ENCODE assay signal across 27 cellular contexts in the genomic region with DNA sequence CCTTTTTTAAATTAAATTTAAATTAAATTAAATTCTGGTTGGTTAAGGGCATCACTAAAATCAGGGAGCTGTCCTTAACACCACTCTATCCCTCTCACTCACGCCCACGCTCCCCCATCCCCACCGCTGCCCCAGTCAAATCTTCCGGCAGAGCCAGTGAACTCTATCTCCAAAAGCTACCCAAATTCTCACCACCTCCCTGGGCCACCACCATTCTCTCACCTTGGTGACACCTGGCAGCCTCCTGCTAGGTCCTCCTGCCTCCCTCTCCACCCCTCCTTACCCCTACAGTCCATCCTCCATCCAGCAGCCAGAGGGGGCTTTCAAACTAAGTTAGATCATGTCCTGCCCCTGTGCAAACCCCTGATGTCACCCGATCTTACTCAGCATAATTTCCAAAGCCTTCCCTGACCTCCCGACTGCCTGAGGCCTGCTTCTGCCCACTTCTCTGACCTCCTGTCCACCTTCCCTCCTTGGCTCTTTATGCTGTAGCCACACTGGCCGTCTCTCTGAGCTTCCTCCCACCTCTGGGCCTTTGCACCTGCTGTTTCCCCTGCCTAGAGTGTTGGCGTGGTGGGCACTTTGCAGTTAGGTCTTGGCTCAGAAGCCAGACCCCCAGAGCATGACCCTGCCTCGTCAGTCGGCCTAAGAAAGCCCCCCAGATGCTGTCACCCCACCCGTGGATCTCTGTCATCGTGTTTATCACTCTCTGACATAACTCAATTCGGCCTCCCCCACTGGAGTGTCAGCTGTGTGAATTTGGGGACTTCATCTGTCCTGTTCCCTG. TPM values are rescaled to one million over a fixed set of nuclear protein-coding genes. Genes with fewer than 3 reads are reported as not detected.
A peak's percentile ranks its signal among the peaks of the same experiment; 100 is the strongest.
DNase-seq lines count a peak whose midpoint lies in the region; ATAC-seq and TF ChIP-seq lines count a peak whose summit lies in the region.
"Had no signal": no experiment of that assay in that cellular context is flagged by ENCODE, and none has a peak within 500 bp of the region (broad histone marks: within the 10 kb centered on the region; RNA-seq: fewer than 3 reads in every experiment).

No MANE protein-coding gene starts in this region.

- H3K27me3 Mint-ChIP-seq in stimulated activated naive CD8-positive, alpha-beta T cell treated with anti-CD3 and anti-CD28 coated beads, Interleukin-15, Interleukin-2, amounts not matched to agents 100 ng/mL and 50 ng/mL, for 24 hours, result peaks cover 7% of the 10 kb centered on the region
- peaks cover 15% of the 10 kb centered on the region for H3K27me3 Mint-ChIP-seq in stimulated activated naive CD8-positive, alpha-beta T cell treated with anti-CD3 and anti-CD28 coated beads, Interleukin-15, amount 100 ng/mL, for 72 hours
- H3K27me3 Mint-ChIP-seq in activated naive CD8-positive, alpha-beta T cell treated with anti-CD3 and anti-CD28 coated beads, Interleukin-2, amount 10 ng/mL, durations not matched to agents 7 days and 5 days, result peaks cover 4% of the 10 kb centered on the region
- peaks cover 9% of the 10 kb centered on the region for H3K27me3 Mint-ChIP-seq in nephron progenitor cell (ENCODE audit: low read depth, poor library complexity)

- no peak for DNase-seq in stimulated activated naive CD8-positive, alpha-beta T cell treated with anti-CD3 and anti-CD28 coated beads, Interleukin-15, amount 100 ng/mL, for 72 hours
- DNase-seq in activated naive CD8-positive, alpha-beta T cell treated with anti-CD3 and anti-CD28 coated beads, Interleukin-2, amount 10 ng/mL, durations not matched to agents 7 days and 5 days, result no peak
- DNase-seq in nephron progenitor cell (no peak), GOT3 (lab: John Stamatoyannopoulos, UW) (no peak), GM10266 (ENCODE audit: extremely low spot score) (no peak)
- DNase-seq: activated B cell treated with CpG ODN at 0.5 μM for 24 hours; adrenal gland; CD4-positive, CD25-positive, alpha-beta regulatory T cell; colonic mucosa; effector memory CD8-positive, alpha-beta T cell; EL; foreskin melanocyte; hippocampal formation; immature natural killer cell; left ventricle myocardium superior; NCI-H2081; NCI-H345; NCI-H82; SK-N-SH; stimulated activated CD4-positive, alpha-beta T cell treated with anti-CD3 and anti-CD28 coated beads, Interleukin-2, amount 100 ng/mL, for 48 hours had no signal

- TF ChIP-seq CTCF in nephron progenitor cell (IDR thresholded peaks at IDR 0.05) (no peak), GM10266 (IDR thresholded peaks at IDR 0.05; ENCODE audit: control insufficient read depth, insufficient read depth, low read depth, missing control alignments) (no peak)

- H3K36me3 Mint-ChIP-seq in stimulated activated naive CD8-positive, alpha-beta T cell treated with anti-CD3 and anti-CD28 coated beads, Interleukin-15, Interleukin-2, amounts not matched to agents 100 ng/mL and 50 ng/mL, for 24 hours (ENCODE audit: low read depth), result peaks cover 15% of the 10 kb centered on the region
- peaks cover 4% of the 10 kb centered on the region for H3K36me3 Mint-ChIP-seq in activated naive CD8-positive, alpha-beta T cell treated with anti-CD3 and anti-CD28 coated beads, Interleukin-2, amount 10 ng/mL, durations not matched to agents 7 days and 5 days
- H3K36me3 Mint-ChIP-seq in nephron progenitor cell (ENCODE audit: low read depth), result peaks cover 66% of the 10 kb centered on the region
- H3K36me3 Mint-ChIP-seq: CD4-positive, CD25-positive, alpha-beta regulatory T cell; immature natural killer cell; stimulated activated memory B cell treated with anti-CD40 and anti-IgM and Interleukin-4, amounts not matched to agents 10 μg/mL and 1 μg/mL and 100 μg/mL, for 72 hours had no signal

- peak overlapping the region; percentile 65 for H3K27ac Mint-ChIP-seq in stimulated activated naive CD8-positive, alpha-beta T cell treated with anti-CD3 and anti-CD28 coated beads, Interleukin-15, Interleukin-2, amounts not matched to agents 100 ng/mL and 50 ng/mL, for 24 hours
- H3K27ac Mint-ChIP-seq in stimulated activated naive CD8-positive, alpha-beta T cell treated with anti-CD3 and anti-CD28 coated beads, Interleukin-15, amount 100 ng/mL, for 72 hours, result peak overlapping the region in 1 of 2 donors; percentile 41
- H3K27ac Mint-ChIP-seq in activated naive CD8-positive, alpha-beta T cell treated with anti-CD3 and anti-CD28 coated beads, Interleukin-2, amount 10 ng/mL, durations not matched to agents 7 days and 5 days, result peak overlapping the region; percentile 55
- peak overlapping the region; percentile 62 for H3K27ac Mint-ChIP-seq in nephron progenitor cell
- H3K27ac Mint-ChIP-seq: activated B cell treated with CpG ODN at 0.5 μM for 24 hours; CD4-positive, CD25-positive, alpha-beta regulatory T cell; effector memory CD8-positive, alpha-beta T cell; mesothelial cell of epicardium; stimulated activated memory B cell treated with anti-CD40 and anti-IgM and Interleukin-4, amounts not matched to agents 10 μg/mL and 1 μg/mL and 100 μg/mL, for 72 hours had no signal

- H3K9me3 Mint-ChIP-seq in stimulated activated naive CD8-positive, alpha-beta T cell treated with anti-CD3 and anti-CD28 coated beads, Interleukin-15, Interleukin-2, amounts not matched to agents 100 ng/mL and 50 ng/mL, for 24 hours, result peaks cover 5% of the 10 kb centered on the region
- peaks cover 6 to 8% of the 10 kb centered on the region in 2 donors for H3K9me3 Mint-ChIP-seq in stimulated activated naive CD8-positive, alpha-beta T cell treated with anti-CD3 and anti-CD28 coated beads, Interleukin-15, amount 100 ng/mL, for 72 hours
- H3K9me3 Mint-ChIP-seq in activated naive CD8-positive, alpha-beta T cell treated with anti-CD3 and anti-CD28 coated beads, Interleukin-2, amount 10 ng/mL, durations not matched to agents 7 days and 5 days, result peaks cover 4% of the 10 kb centered on the region
- peaks cover 22% of the 10 kb centered on the region for H3K9me3 Mint-ChIP-seq in nephron progenitor cell

- POLR2A ChIA-PET in activated naive CD8-positive, alpha-beta T cell treated with anti-CD3 and anti-CD28 coated beads, Interleukin-2, amount 10 ng/mL, durations not matched to agents 7 days and 5 days (lab: Charles Lee), result interaction anchor here (0.5 to 8.7 kb wide), 3 partner anchors 51 to 271 kb away, joined by 3 to 43 read pairs (median 8); no protein-coding TSS in a partner anchor

- H3K4me3 Mint-ChIP-seq in stimulated activated naive CD8-positive, alpha-beta T cell treated with anti-CD3 and anti-CD28 coated beads, Interleukin-15, Interleukin-2, amounts not matched to agents 100 ng/mL and 50 ng/mL, for 24 hours, result no peak overlapping the region
- H3K4me3 Mint-ChIP-seq in stimulated activated naive CD8-positive, alpha-beta T cell treated with anti-CD3 and anti-CD28 coated beads, Interleukin-15, amount 100 ng/mL, for 72 hours, result no peak overlapping the region
- no peak overlapping the region for H3K4me3 Mint-ChIP-seq in activated naive CD8-positive, alpha-beta T cell treated with anti-CD3 and anti-CD28 coated beads, Interleukin-2, amount 10 ng/mL, durations not matched to agents 7 days and 5 days
- peak overlapping the region; percentile 27 for H3K4me3 Mint-ChIP-seq in nephron progenitor cell
- H3K4me3 Mint-ChIP-seq: activated B cell treated with CpG ODN at 0.5 μM for 24 hours; CD4-positive, CD25-positive, alpha-beta regulatory T cell; effector memory CD8-positive, alpha-beta T cell; immature natural killer cell; mesothelial cell of epicardium; naive thymus-derived CD4-positive, alpha-beta T cell; stimulated activated memory B cell treated with anti-CD40 and anti-IgM and Interleukin-4, amounts not matched to agents 10 μg/mL and 1 μg/mL and 100 μg/mL, for 72 hours had no signal

- H3K4me1 Mint-ChIP-seq in stimulated activated naive CD8-positive, alpha-beta T cell treated with anti-CD3 and anti-CD28 coated beads, Interleukin-15, Interleukin-2, amounts not matched to agents 100 ng/mL and 50 ng/mL, for 24 hours (ENCODE audit: low read depth), result peaks cover 24% of the 10 kb centered on the region
- H3K4me1 Mint-ChIP-seq in stimulated activated naive CD8-positive, alpha-beta T cell treated with anti-CD3 and anti-CD28 coated beads, Interleukin-15, amount 100 ng/mL, for 72 hours, result peaks cover 21% of the 10 kb centered on the region
- H3K4me1 Mint-ChIP-seq in activated naive CD8-positive, alpha-beta T cell treated with anti-CD3 and anti-CD28 coated beads, Interleukin-2, amount 10 ng/mL, durations not matched to agents 7 days and 5 days, result peaks cover 9% of the 10 kb centered on the region
- H3K4me1 Mint-ChIP-seq in nephron progenitor cell, result peaks cover 19% of the 10 kb centered on the region
- H3K4me1 Mint-ChIP-seq: activated B cell treated with CpG ODN at 0.5 μM for 24 hours, mesothelial cell of epicardium had no signal

- no peak for ATAC-seq in stimulated activated naive CD8-positive, alpha-beta T cell treated with anti-CD3 and anti-CD28 coated beads, Interleukin-15, amount 100 ng/mL, for 72 hours
- ATAC-seq in activated naive CD8-positive, alpha-beta T cell treated with anti-CD3 and anti-CD28 coated beads, Interleukin-2, amount 10 ng/mL, durations not matched to agents 7 days and 5 days (ENCODE audit: low read depth), result no peak
- no peak for ATAC-seq in GM19324 (IDR thresholded peaks at IDR 0.05; ENCODE audit: low FRiP score, unreplicated experiment)
- ATAC-seq: effector memory CD8-positive, alpha-beta T cell; esophagus mucosa; naive thymus-derived CD4-positive, alpha-beta T cell; stimulated activated memory B cell treated with anti-CD40 and anti-IgM and Interleukin-4, amounts not matched to agents 10 μg/mL and 1 μg/mL and 100 μg/mL, for 72 hours had no signal

RNA-seq across cellular contexts. Expression of gene PTGIS, which starts 24.7 kb away (rescaled TPM):
- under 1 TPM; 0.37 to 0.39 TPM for total RNA-seq in activated naive CD8-positive, alpha-beta T cell treated with anti-CD3 and anti-CD28 coated beads, Interleukin-2, amount 10 ng/mL, durations not matched to agents 7 days and 5 days
- total RNA-seq: activated B cell treated with CpG ODN at 0.5 μM for 24 hours; CD4-positive, CD25-positive, alpha-beta regulatory T cell; MCF 10A had no signal
